Comparison of ENCODE assay signal across 11 cellular contexts in the genomic region with DNA sequence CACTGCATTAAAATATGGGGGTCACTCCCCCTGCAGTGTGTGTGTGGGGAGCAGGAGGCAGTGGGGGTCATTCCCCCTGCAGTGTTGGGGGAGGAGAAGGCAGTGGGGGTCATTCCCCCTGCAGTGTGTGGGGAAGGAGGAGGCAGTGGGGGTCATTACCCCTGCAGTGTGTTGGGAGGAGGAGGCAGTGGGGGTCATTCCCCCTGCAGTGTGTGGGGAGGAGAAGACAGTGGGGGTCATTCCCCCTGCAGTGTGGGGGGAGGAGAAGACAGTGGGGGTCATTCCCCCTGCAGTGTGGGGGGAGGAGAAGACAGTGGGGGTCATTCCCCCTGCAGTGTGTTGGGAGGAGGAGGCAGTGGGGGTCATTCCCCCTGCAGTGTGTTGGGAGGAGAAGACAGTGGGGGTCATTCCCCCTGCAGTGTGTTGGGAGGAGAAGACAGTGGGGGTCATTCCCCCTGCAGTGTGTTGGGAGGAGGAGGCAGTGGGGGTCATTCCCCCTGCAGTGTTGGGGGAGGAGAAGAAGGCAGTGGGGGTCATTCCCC. TPM values are rescaled to one million over a fixed set of nuclear protein-coding genes. Genes with fewer than 3 reads are reported as not detected.
"Had no signal": no experiment of that assay in that cellular context is flagged by ENCODE, and none has a peak within 500 bp of the region (broad histone marks: within the 10 kb centered on the region; RNA-seq: fewer than 3 reads in every experiment).

No MANE protein-coding gene starts in this region.

RNA-seq across cellular contexts. Expression of a gene that starts 21.3 kb away (rescaled TPM):
- total RNA-seq: kidney, kidney epithelial cell, left ventricle myocardium superior, liver, lung microvascular endothelial cell, mammary epithelial cell, mononuclear cell, myocyte had no signal
- polyA plus RNA-seq: hepatocyte, immature natural killer cell, keratinocyte, mammary epithelial cell had no signal
